ENCODE assay signal across 13 cellular contexts in genomic region chr14:38481939-38482678, GRCh38.
DNase-seq lines count a peak whose midpoint lies in the region; ATAC-seq and TF ChIP-seq lines count a peak whose summit lies in the region.
"Had no signal": no experiment of that assay in that cellular context is flagged by ENCODE, and none has a peak within 500 bp of the region (broad histone marks: within the 10 kb centered on the region; RNA-seq: fewer than 3 reads in every experiment).

No MANE protein-coding gene starts in this region.

- peak; percentile 38 for DNase-seq in COLO668 (lab: John Stamatoyannopoulos, UW; ENCODE audit: unreplicated experiment)
- peak; percentile 67 for DNase-seq in M059J (ENCODE audit: low read depth)
- DNase-seq in SHP77 treated with DMSO at 0.1 percent for 48 hours (lab: John Stamatoyannopoulos, UW): peak; percentile 34
- DNase-seq in kidney epithelial cell (ENCODE audit: low read depth): peak; percentile 5
- no peak for DNase-seq in anterior cingulate cortex (lab: John Stamatoyannopoulos, UW)
- no peak for DNase-seq in activated CD4-positive, alpha-beta T cell treated with anti-CD3 and anti-CD28 coated beads for 4 hours
- DNase-seq: activated T-cell treated with anti-CD3 and anti-CD28 coated beads, Interleukin-2, amount 50 U/mL, for 48 hours; gastrocnemius medialis; NCI-H1930; stimulated activated CD4-positive, alpha-beta T cell treated with anti-CD3 and anti-CD28 coated beads, Interleukin-4, amount 100 ng/mL, for 4 hours had no signal

- TF ChIP-seq CTCF in kidney epithelial cell (IDR thresholded peaks at IDR 0.05; ENCODE audit: insufficient read depth, low read length, poor library complexity, severe bottlenecking): no peak

- no peaks in the 10 kb centered on the region for H3K36me3 ChIP-seq in kidney epithelial cell (ENCODE audit: control insufficient read depth, insufficient read depth, low read length)
- H3K36me3 ChIP-seq: gastrocnemius medialis had no signal

- no peaks in the 10 kb centered on the region for H3K27me3 ChIP-seq in kidney epithelial cell (ENCODE audit: control insufficient read depth, insufficient read depth, low read length)
- H3K27me3 ChIP-seq: gastrocnemius medialis had no signal

- ATAC-seq in GM18502 (IDR thresholded peaks at IDR 0.05; ENCODE audit: poor library complexity, unreplicated experiment) (no peak), HG02759 (IDR thresholded peaks at IDR 0.05; ENCODE audit: unreplicated experiment) (no peak)
- ATAC-seq: gastrocnemius medialis, Right ventricle myocardium inferior had no signal

- H3K4me3 ChIP-seq in kidney epithelial cell (ENCODE audit: low read depth, low read length): no peak overlapping the region
- H3K4me3 ChIP-seq: gastrocnemius medialis had no signal

Comparison
In these comparisons a context has a peak if more than half of its experiments do, and no peak if none do; other contexts are left out.
1. DNase-seq: peak in COLO668 (single experiment), M059J (single experiment), SHP77 treated with DMSO at 0.1 percent for 48 hours (single experiment) and kidney epithelial cell (single experiment); none in anterior cingulate cortex (0 of 58) and activated CD4-positive, alpha-beta T cell treated with anti-CD3 and anti-CD28 coated beads for 4 hours (0 of 2).